ENCODE assay signal across 12 cellular contexts in the genomic region with DNA sequence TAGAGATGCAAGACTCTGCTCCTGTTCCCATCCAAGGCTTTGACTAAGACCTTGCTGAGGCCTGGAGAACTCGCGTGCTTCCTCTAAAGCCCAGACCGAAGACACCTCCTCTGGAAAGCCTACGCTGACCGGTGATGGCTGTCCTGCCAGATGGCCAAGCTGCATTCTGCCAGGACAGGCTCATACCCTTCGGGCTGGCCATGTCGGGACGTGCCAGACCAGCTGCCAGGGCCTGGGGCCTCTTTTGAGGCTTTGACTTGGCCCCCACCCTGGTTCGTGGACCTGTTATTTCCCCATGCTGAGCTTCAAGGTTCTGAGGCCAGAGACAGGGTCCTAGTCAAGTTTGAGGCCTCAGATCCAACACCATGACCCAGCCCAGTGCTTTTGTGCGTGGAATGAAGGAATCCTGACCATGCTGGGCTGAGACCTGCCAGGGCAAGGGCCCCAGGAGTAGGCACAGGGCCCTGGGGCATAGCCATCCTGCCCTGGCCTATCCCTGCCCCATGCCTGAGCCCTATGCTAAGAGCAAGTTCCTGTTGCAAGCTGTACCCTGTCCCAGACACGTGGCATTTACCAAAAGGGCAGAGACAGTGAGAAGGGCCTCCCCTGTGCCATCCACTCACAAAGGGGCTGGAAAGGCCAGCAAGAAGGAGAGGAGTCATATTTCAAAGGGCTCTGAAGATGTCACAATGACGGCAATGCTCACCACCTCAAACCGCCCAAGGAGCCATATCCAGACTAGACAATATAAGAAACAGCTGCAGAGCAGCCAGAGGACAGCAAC. TPM values are rescaled to one million over a fixed set of nuclear protein-coding genes. Genes with fewer than 3 reads are reported as not detected.
DNase-seq lines count a peak whose midpoint lies in the region; ATAC-seq and TF ChIP-seq lines count a peak whose summit lies in the region.
"Had no signal": no experiment of that assay in that cellular context is flagged by ENCODE, and none has a peak within 500 bp of the region (broad histone marks: within the 10 kb centered on the region; RNA-seq: fewer than 3 reads in every experiment).

No MANE protein-coding gene starts in this region.

- H3K27me3 ChIP-seq in psoas muscle (ENCODE audit: insufficient read depth in 3 of 3, low read length in 2 of 3) (no peaks in the 10 kb centered on the region), ascending aorta (no peaks in the 10 kb centered on the region)
- H3K27me3 ChIP-seq: suprapubic skin had no signal

- intact Hi-C loops in psoas muscle (cut with DNase I) (no loop called here), ascending aorta (cut with DNase I) (no loop called here)

- DNase-seq in H4 (ENCODE audit: low spot score) (peak; percentile 73), RPMI7951 (ENCODE audit: low read depth) (peak; percentile 95), fibroblast of gingiva (ENCODE audit: low read depth) (peak; percentile 94), psoas muscle (peak; percentile 63 to 80), ascending aorta (ENCODE audit: low spot score in 2 of 2) (no peak), NCI-H1048 (lab: John Stamatoyannopoulos, UW) (no peak)
- DNase-seq in activated CD4-positive, CD25-positive, alpha-beta regulatory T cell treated with anti-CD3 and anti-CD28 coated beads, Interleukin-2, amount 50 U/mL, for 72 hours = no peak
- DNase-seq: activated CD4-positive, alpha-beta T cell treated with anti-CD3 and anti-CD28 coated beads, Interleukin-2, amount 50 U/mL, for 4 hours; glutamatergic neuron; NCI-H1105 treated with DMSO at 0.1 percent for 48 hours had no signal

- 33 to 48% (median 37%) methylated on average over 13 of the region's 13 CpGs for WGBS in psoas muscle, 3 donors

- peak overlapping the region; percentile 89 for H3K27ac ChIP-seq in psoas muscle
- H3K27ac ChIP-seq in ascending aorta = no peak overlapping the region
- H3K27ac ChIP-seq: suprapubic skin had no signal

- H3K36me3 ChIP-seq in psoas muscle (ENCODE audit: insufficient read depth in 1 of 2, low read depth in 1 of 2) (peaks cover 0 to 4% of the 10 kb centered on the region in 2 donors), ascending aorta (no peaks in the 10 kb centered on the region)
- H3K36me3 ChIP-seq: suprapubic skin had no signal

- peak; percentile 85 to 90 (median 87) for ATAC-seq in psoas muscle

- H3K9me3 ChIP-seq in psoas muscle (no peaks in the 10 kb centered on the region), ascending aorta (no peaks in the 10 kb centered on the region)
- H3K9me3 ChIP-seq: suprapubic skin had no signal

- H3K4me3 ChIP-seq in psoas muscle (no peak overlapping the region), ascending aorta (no peak overlapping the region)
- H3K4me3 ChIP-seq: lung, suprapubic skin had no signal

- H3K4me1 ChIP-seq in psoas muscle (peaks cover 25% of the 10 kb centered on the region), ascending aorta (no peaks in the 10 kb centered on the region)

- TF ChIP-seq CTCF in psoas muscle (IDR thresholded peaks at IDR 0.05) = no peak
- no peak for TF ChIP-seq CTCF in ascending aorta (IDR thresholded peaks at IDR 0.05)

RNA-seq across cellular contexts. Expression of a gene that starts 42.8 kb away (rescaled TPM):
- 136 and 145 TPM in 2 replicates for total RNA-seq in H4 (2014; rRNA removed; shearing (Covaris generic))
- total RNA-seq in RPMI7951 (2014; rRNA removed; shearing (Covaris generic)) = 104 and 109 TPM in 2 replicates
- 100 to 1,000 TPM in 3 of 4 donors, 10 to 100 TPM in 1; 62.3 to 177 (median 113) TPM for total RNA-seq in psoas muscle
- polyA plus RNA-seq in psoas muscle = 100 to 1,000 TPM; 166 to 308 (median 197) TPM
- 61.8 TPM for total RNA-seq in ascending aorta

RNA-seq across cellular contexts. Expression of a gene that starts 42.9 kb away (rescaled TPM):
- 15.8 and 28.6 TPM in 2 replicates for total RNA-seq in H4 (2014; rRNA removed; shearing (Covaris generic))
- 20.8 and 23.6 TPM in 2 replicates for total RNA-seq in RPMI7951 (2014; rRNA removed; shearing (Covaris generic))
- total RNA-seq in psoas muscle (100 to 1,000 TPM in 1 of 4 donors, 10 to 100 TPM in 3; 32.7 to 121 (median 40.3) TPM), ascending aorta (9.6 TPM)
- 10 to 100 TPM; 23.5 to 39.2 (median 27.9) TPM for polyA plus RNA-seq in psoas muscle

Comparison
In these comparisons a context has a peak if more than half of its experiments do, and no peak if none do; other contexts are left out.
1. DNase-seq: peak in H4 (single experiment), RPMI7951 (single experiment), fibroblast of gingiva (single experiment) and psoas muscle (2 of 2); none in ascending aorta (0 of 2), NCI-H1048 (single experiment) and activated CD4-positive, CD25-positive, alpha-beta regulatory T cell treated with anti-CD3 and anti-CD28 coated beads, Interleukin-2, amount 50 U/mL, for 72 hours (single experiment).